Comparison of ENCODE assay signal across 9 cellular contexts in the genomic region with DNA sequence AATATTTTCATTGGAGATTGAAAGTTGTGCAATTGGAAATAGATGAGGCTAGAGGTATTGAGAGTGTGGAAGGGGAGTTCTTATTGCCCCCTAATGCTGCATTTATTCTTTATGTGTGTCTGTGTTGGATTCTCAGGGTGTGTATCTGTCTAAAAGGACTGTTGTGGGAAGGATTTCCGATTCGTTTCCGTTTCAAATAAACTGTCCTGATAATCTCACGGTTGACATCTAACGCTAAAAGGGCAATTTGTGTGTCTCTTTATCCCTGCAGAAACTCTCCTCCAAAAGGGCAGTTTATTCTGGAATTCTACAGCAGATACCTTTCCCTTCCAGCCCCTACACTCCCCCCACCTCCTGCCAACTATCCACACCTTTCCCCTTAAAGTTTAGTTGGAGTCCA. TPM values are rescaled to one million over a fixed set of nuclear protein-coding genes. Genes with fewer than 3 reads are reported as not detected.
A peak's percentile ranks its signal among the peaks of the same experiment; 100 is the strongest.
DNase-seq lines count a peak whose midpoint lies in the region; TF ChIP-seq lines count a peak whose summit lies in the region.
"Had no signal": no experiment of that assay in that cellular context is flagged by ENCODE, and none has a peak within 500 bp of the region (broad histone marks: within the 10 kb centered on the region; RNA-seq: fewer than 3 reads in every experiment).

No MANE protein-coding gene starts in this region.

- H3K9me3 ChIP-seq in DOHH2 (ENCODE audit: control insufficient read depth, insufficient read depth, low read length) (no peaks in the 10 kb centered on the region), fibroblast of lung (ENCODE audit: control insufficient read depth, insufficient read depth, low read depth, low read length) (no peaks in the 10 kb centered on the region), sigmoid colon (no peaks in the 10 kb centered on the region)

- TF ChIP-seq EP300 in sigmoid colon (IDR thresholded peaks at IDR 0.05): no peak

- H3K36me3 ChIP-seq in DOHH2 (ENCODE audit: control insufficient read depth, low read length): peaks cover 3% of the 10 kb centered on the region; the same call in 1 of the 2 replicates
- no peaks in the 10 kb centered on the region for H3K36me3 ChIP-seq in fibroblast of lung (ENCODE audit: control insufficient read depth, insufficient read depth, low read length)
- H3K36me3 ChIP-seq in sigmoid colon: no peaks in the 10 kb centered on the region

- H3K4me1 ChIP-seq in DOHH2 (ENCODE audit: control insufficient read depth, low read length) (peaks cover 52% of the 10 kb centered on the region), fibroblast of lung (ENCODE audit: control insufficient read depth, extremely low read depth, insufficient read depth, low read length) (peaks cover 11% of the 10 kb centered on the region), sigmoid colon (peaks cover 0 to 58% (median 49%) of the 10 kb centered on the region in 4 donors)

- peak overlapping the region; percentile 97 for H3K4me2 ChIP-seq in DOHH2 (ENCODE audit: low read length)
- peak overlapping the region; percentile 93 for H3K4me2 ChIP-seq in fibroblast of lung (ENCODE audit: extremely low read depth, insufficient read depth, low read length)

- H3K4me3 ChIP-seq in DOHH2 (ENCODE audit: low read length): peak overlapping the region; percentile 94
- peak overlapping the region; percentile 25 to 78 (median 68) for H3K4me3 ChIP-seq in fibroblast of lung (replicated peaks in 1 of 4; ENCODE audit: control extremely low read depth in 1 of 4, insufficient read depth in 1 of 4, low read depth in 3 of 4, low read length in 4 of 4)
- H3K4me3 ChIP-seq in sigmoid colon: peak overlapping the region; percentile 64 to 94 (median 84)

- H3K79me2 ChIP-seq in DOHH2 (ENCODE audit: control insufficient read depth, low read length) (peaks cover 61% of the 10 kb centered on the region), fibroblast of lung (ENCODE audit: control insufficient read depth, insufficient read depth, low read length) (no peaks in the 10 kb centered on the region)

- intact Hi-C loops in sigmoid colon (cut with DNase I): loop anchor here (2.0 to 5.0 kb wide), 4 partner anchors 19 to 335 kb away; no protein-coding TSS in a partner anchor

- H3K27ac ChIP-seq in DOHH2 (ENCODE audit: low read depth, low read length) (0 out of 2 replicates have a peak overlapping the region, but pooled peaks have one; percentile 76), fibroblast of lung (ENCODE audit: insufficient read depth, low read length) (no peak overlapping the region), sigmoid colon (peak overlapping the region; percentile 93 to 99 (median 98))

- DNase-seq in NCI-H748 (lab: John Stamatoyannopoulos, UW; ENCODE audit: unreplicated experiment): peak; percentile 58
- no peak for DNase-seq in fibroblast of lung (ENCODE audit: low read depth in 2 of 2)
- DNase-seq in sigmoid colon: no peak
- DNase-seq in NCI-H146 (lab: John Stamatoyannopoulos, UW): no peak
- no peak for DNase-seq in HPDE6-E6E7 (ENCODE audit: extremely low spot score)
- DNase-seq in DMS79 (lab: John Stamatoyannopoulos, UW): no peak
- no peak for DNase-seq in AG08395 (ENCODE audit: low spot score)
- DNase-seq: NCI-H1048 had no signal

- no peak overlapping the region for H3K9ac ChIP-seq in fibroblast of lung (ENCODE audit: insufficient read depth, low read length)

- no peaks in the 10 kb centered on the region for H3K9me2 ChIP-seq in DOHH2 (replicated peaks; ENCODE audit: control insufficient read depth, low read length)

- WGBS in sigmoid colon, 2 donors: 22% methylated on average over 5 of the region's 5 CpGs

- no peak for TF ChIP-seq CTCF in DOHH2 (IDR thresholded peaks at IDR 0.05; ENCODE audit: low read depth, low read length, poor library complexity, severe bottlenecking)
- no peak for TF ChIP-seq CTCF in fibroblast of lung (conservative IDR thresholded peaks at IDR 0.05 in 1 of 2, IDR thresholded peaks at IDR 0.05 in 1 of 2; ENCODE audit: low read depth in 1 of 2, low read length in 2 of 2)
- TF ChIP-seq CTCF in sigmoid colon (IDR thresholded peaks at IDR 0.05): no peak

- no peaks in the 10 kb centered on the region for H3F3A ChIP-seq in DOHH2 (ENCODE audit: control insufficient read depth, insufficient read depth)

- no peak for TF ChIP-seq POLR2A in sigmoid colon (IDR thresholded peaks at IDR 0.05)

- H4K20me1 ChIP-seq in DOHH2 (ENCODE audit: control insufficient read depth, insufficient read depth, low read depth, low read length) (peaks cover 10% of the 10 kb centered on the region; the same call in 1 of the 2 replicates), fibroblast of lung (ENCODE audit: control insufficient read depth, extremely low read depth, insufficient read depth, low read length) (no peaks in the 10 kb centered on the region)

- no peak overlapping the region for H2AFZ ChIP-seq in fibroblast of lung (ENCODE audit: low read length)

- H3K27me3 ChIP-seq in DOHH2 (ENCODE audit: control insufficient read depth, low read length) (no peaks in the 10 kb centered on the region), fibroblast of lung (ENCODE audit: control insufficient read depth, insufficient read depth, low read length) (no peaks in the 10 kb centered on the region), sigmoid colon (no peaks in the 10 kb centered on the region)

RNA-seq across cellular contexts. Expression of a gene that starts 0.9 kb away (rescaled TPM):
- total RNA-seq in fibroblast of lung (4.5 and 4.9 TPM in 2 replicates), sigmoid colon (100 to 1,000 TPM in 1 of 4 donors, 10 to 100 TPM in 3; 67.9 to 100 (median 70.2) TPM)
- polyA plus RNA-seq in fibroblast of lung (1.9 and 5.4 TPM in 2 replicates), sigmoid colon (1 to 10 TPM in 2 of 3 donors, under 1 TPM in 1; 0.69 to 3.7 (median 1.2) TPM)
- polyA plus RNA-seq in fibroblast of lung (2012): 0.91 and 3.1 TPM in 2 replicates
- 2.7 and 5.2 TPM in 2 replicates for polyA minus RNA-seq in fibroblast of lung (ENCODE audit: low replicate concordance)

Comparison
In these comparisons a context has a peak if more than half of its experiments do, and no peak if none do; other contexts are left out.
1. RNA of a gene that starts 0.9 kb away (total RNA-seq): 67.9 to 100 TPM in sigmoid colon; 4.5 to 4.9 TPM in fibroblast of lung; every median in the first group is over 10 times any median in the second.
2. Peak in every context shown above with its lines, with median percentiles within 50 percentile points of each other: H3K4me3 ChIP-seq.